Comparison of ENCODE assay signal across 7 cellular contexts in the genomic region with DNA sequence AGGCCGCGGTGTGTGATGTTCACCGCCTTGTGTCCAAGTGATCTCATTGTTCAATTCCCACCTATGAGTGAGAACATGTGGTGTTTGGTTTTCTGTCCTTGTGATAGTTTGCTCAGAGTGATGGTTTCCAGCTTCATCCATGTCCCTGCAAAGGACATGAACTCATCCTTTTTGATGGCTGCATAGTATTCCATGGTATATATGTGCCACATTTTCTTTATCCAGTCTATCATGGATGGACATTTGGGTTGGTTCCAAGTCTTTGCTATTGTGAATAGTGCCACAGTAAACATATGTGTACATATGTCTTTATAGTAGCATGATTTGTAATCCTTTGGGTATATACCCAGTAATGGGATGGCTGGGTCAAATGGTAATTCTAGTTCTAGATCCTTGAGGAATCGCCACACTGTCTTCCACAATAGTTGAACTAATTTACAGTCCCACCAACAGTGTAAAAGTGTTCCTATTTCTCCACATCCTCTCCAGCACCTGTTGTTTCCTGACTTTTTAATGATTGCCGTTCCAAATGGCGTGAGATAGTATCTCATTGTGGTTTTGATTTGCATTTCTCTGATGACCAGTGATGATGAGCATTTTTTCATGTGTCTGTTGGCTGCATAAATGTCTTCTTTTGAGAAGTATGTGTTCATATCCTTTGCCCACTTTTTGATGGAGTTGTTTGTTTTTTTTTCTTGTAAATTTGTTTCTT. TPM values are rescaled to one million over a fixed set of nuclear protein-coding genes. Genes with fewer than 3 reads are reported as not detected.
DNase-seq lines count a peak whose midpoint lies in the region; ATAC-seq, FAIRE-seq and TF ChIP-seq lines count a peak whose summit lies in the region.
"Not testable (repeated sequence)": the region's sequence is repeated elsewhere in the genome, so short reads cannot be mapped to it uniquely, and the experiment has no call there.

No MANE protein-coding gene starts in this region.

- POLR2A ChIA-PET in HEK293 (lab: Yijun Ruan, JAX); K562 (lab: Yijun Ruan, JAX): not testable (repeated sequence)

- H3K27ac ChIP-seq in HEK293 (ENCODE audit: extremely low read depth, low read depth, low read length); K562 (ENCODE audit: extremely low read depth, low read depth, low read length): not testable (repeated sequence)
- peak overlapping the region; percentile 70 for H3K27ac ChIP-seq in OCI-LY3 (ENCODE audit: low read length)

- not testable (repeated sequence) for ATAC-seq in K562

- H3K4me3 Mint-ChIP-seq in chondrocyte (ENCODE audit: unreplicated experiment); progenitor cell of endocrine pancreas (ENCODE audit: low read depth): not testable (repeated sequence)
- H3K4me3 Mint-ChIP-seq in endothelial cell (ENCODE audit: unreplicated experiment) (peak overlapping the region; percentile 10), type B pancreatic cell (peak overlapping the region; percentile 35)

- H3K79me2 ChIP-seq in OCI-LY3 (ENCODE audit: low read length), result peaks cover 16% of the 10 kb centered on the region
- not testable (repeated sequence) for H3K79me2 ChIP-seq in K562 (ENCODE audit: control insufficient read depth, insufficient read depth, low read length)

- CTCF ChIA-PET in HEK293 (lab: Yijun Ruan, JAX); K562 (lab: Yijun Ruan, JAX; ENCODE audit: low intra/inter-chr PET ratio): not testable (repeated sequence)

- H3K27me3 Mint-ChIP-seq in chondrocyte (ENCODE audit: low read depth); endothelial cell (ENCODE audit: unreplicated experiment); progenitor cell of endocrine pancreas; type B pancreatic cell: not testable (repeated sequence)

- TF ChIP-seq POLR2A in K562 (conservative IDR thresholded peaks at IDR 0.05), result not testable (repeated sequence)

- not testable (repeated sequence) for H3K27me3 ChIP-seq in OCI-LY3 (ENCODE audit: low read depth, low read length); K562 (ENCODE audit: control insufficient read depth in 2 of 2, insufficient read depth in 2 of 2, low read length in 2 of 2)

- H3K4me1 Mint-ChIP-seq in chondrocyte (ENCODE audit: low read depth) (peaks cover 52% of the 10 kb centered on the region), endothelial cell (ENCODE audit: unreplicated experiment) (peaks cover 16% of the 10 kb centered on the region), progenitor cell of endocrine pancreas (ENCODE audit: low read depth) (peaks cover 18% of the 10 kb centered on the region), type B pancreatic cell (ENCODE audit: unreplicated experiment) (peaks cover 17% of the 10 kb centered on the region)

- TF ChIP-seq EP300 in K562 (IDR thresholded peaks at IDR 0.05; ENCODE audit: low read length), result not testable (repeated sequence)

- not testable (repeated sequence) for H3K4me3 ChIP-seq in HEK293 (ENCODE audit: low read depth, low read length); OCI-LY3 (ENCODE audit: low read length); K562

- in situ Hi-C loops in K562 (cut with MboI), result not testable (repeated sequence)

- not testable (repeated sequence) for TF ChIP-seq CTCF in HEK293 (tag by site-specific recombination; IDR thresholded peaks at IDR 0.05); OCI-LY3 (IDR thresholded peaks at IDR 0.05; ENCODE audit: low read depth, low read length); K562 (IDR thresholded peaks at IDR 0.05 in 2 of 3, conservative IDR thresholded peaks at IDR 0.05 in 1 of 3; ENCODE audit: insufficient read depth in 2 of 3, low read depth in 1 of 3, low read length in 3 of 3); chondrocyte (IDR thresholded peaks at IDR 0.05); endothelial cell (IDR thresholded peaks at IDR 0.05; ENCODE audit: unreplicated experiment); progenitor cell of endocrine pancreas (IDR thresholded peaks at IDR 0.05; ENCODE audit: unreplicated experiment); type B pancreatic cell (conservative IDR thresholded peaks at IDR 0.05)

- H3K4me1 ChIP-seq in HEK293 (ENCODE audit: control insufficient read depth, insufficient read depth, low read length); K562 (replicated peaks in 1 of 2; ENCODE audit: control insufficient read depth in 2 of 2, insufficient read depth in 2 of 2, low read length in 2 of 2): not testable (repeated sequence)
- H3K4me1 ChIP-seq in OCI-LY3 (ENCODE audit: low read length), result peaks cover 23% of the 10 kb centered on the region

- not testable (repeated sequence) for H3K9me3 ChIP-seq in HEK293 (ENCODE audit: control insufficient read depth, insufficient read depth, low read depth, low read length); OCI-LY3 (ENCODE audit: insufficient read depth, low read length); K562 (replicated peaks; ENCODE audit: control insufficient read depth, insufficient read depth, low read depth, low read length)

- not testable (repeated sequence) for H3K4me2 ChIP-seq in OCI-LY3 (ENCODE audit: low read length); K562 (ENCODE audit: insufficient read depth, low read length)

- FAIRE-seq in K562 (lab: Jason Lieb, UNC), result not testable (repeated sequence)

- not testable (repeated sequence) for BruUV-seq in K562 (replicated peaks; lab: Mats Ljungman, UMichigan)

- H3K9me3 Mint-ChIP-seq in chondrocyte (ENCODE audit: low read depth) (peaks cover 12% of the 10 kb centered on the region), progenitor cell of endocrine pancreas (ENCODE audit: low read depth) (peaks cover 24% of the 10 kb centered on the region), type B pancreatic cell (peaks cover 25% of the 10 kb centered on the region)
- H3K9me3 Mint-ChIP-seq in endothelial cell (ENCODE audit: unreplicated experiment), result not testable (repeated sequence)

- H3K36me3 Mint-ChIP-seq in chondrocyte (ENCODE audit: low read depth), result not testable (repeated sequence)
- H3K36me3 Mint-ChIP-seq in endothelial cell (ENCODE audit: low read depth, unreplicated experiment) (peaks cover 11% of the 10 kb centered on the region), progenitor cell of endocrine pancreas (ENCODE audit: insufficient read depth) (peaks cover 41% of the 10 kb centered on the region), type B pancreatic cell (peaks cover 63% of the 10 kb centered on the region)

- intact Hi-C loops in K562 (cut with micrococcal nuclease), result not testable (repeated sequence)

- 100% methylated on average over 2 of the region's 6 CpGs for WGBS in K562 (ENCODE audit: insufficient coverage, low coverage, missing lambda C conversion rate)

- H3K27ac Mint-ChIP-seq in chondrocyte (ENCODE audit: unreplicated experiment) (peak overlapping the region; percentile 54), progenitor cell of endocrine pancreas (peak overlapping the region; percentile 15), type B pancreatic cell (peak overlapping the region; percentile 65)
- not testable (repeated sequence) for H3K27ac Mint-ChIP-seq in endothelial cell (ENCODE audit: unreplicated experiment)

- not testable (repeated sequence) for DNase-seq in K562 (ENCODE audit: extremely low read depth in 1 of 4, low spot score in 3 of 4); chondrocyte (ENCODE audit: low spot score); endothelial cell (ENCODE audit: low spot score); progenitor cell of endocrine pancreas (ENCODE audit: low spot score, unreplicated experiment); type B pancreatic cell (ENCODE audit: extremely low spot score, unreplicated experiment)

- H3K9ac ChIP-seq in OCI-LY3 (ENCODE audit: low read length); K562 (ENCODE audit: insufficient read depth in 1 of 2, low read depth in 2 of 2, low read length in 2 of 2): not testable (repeated sequence)

- H2AFZ ChIP-seq in OCI-LY3 (ENCODE audit: low read depth, low read length); K562 (ENCODE audit: low read depth, low read length): not testable (repeated sequence)

- not testable (repeated sequence) for H4K20me1 ChIP-seq in OCI-LY3 (ENCODE audit: insufficient read depth, low read length); K562 (replicated peaks; ENCODE audit: control insufficient read depth, insufficient read depth, low read length)

- H3K9me1 ChIP-seq in K562 (ENCODE audit: control insufficient read depth, insufficient read depth, low read length), result not testable (repeated sequence)

- not testable (repeated sequence) for H3K36me3 ChIP-seq in HEK293 (ENCODE audit: control insufficient read depth in 2 of 2, insufficient read depth in 1 of 2, low read length in 2 of 2); OCI-LY3 (replicated peaks; ENCODE audit: low read depth, low read length); K562 (ENCODE audit: control insufficient read depth, insufficient read depth, low read length)

- not testable (repeated sequence) for TF ChIP-seq RAD21 in K562 (CRISPR knock-in tag; conservative IDR thresholded peaks at IDR 0.05 in 1 of 2, IDR thresholded peaks at IDR 0.05 in 1 of 2)

RNA-seq across cellular contexts. Expression of gene FNBP1L, which starts 17.6 kb away (rescaled TPM):
- total RNA-seq in K562 (2011; cell fraction: chromatin; rRNA removed; ENCODE audit: low replicate concordance), result 2.6 and 11.8 TPM in 2 replicates
- total RNA-seq in K562 (2011; cell fraction: nucleolus; rRNA removed), result 1.0 and 2.1 TPM in 2 replicates
- 5.1 and 7.2 TPM in 2 replicates for total RNA-seq in K562 (2011; cell fraction: nucleoplasm; rRNA removed)
- 4.4 and 5.9 TPM in 2 replicates for total RNA-seq in K562 (2014; rRNA removed)
- total RNA-seq in K562 (2014; rRNA removed; fragmentation: Illumina TruSeq; extraction: Trizol), result 6.1 and 6.6 TPM in 2 replicates
- total RNA-seq in K562 (2015; rRNA removed; fragmentation: Illumina TruSeq; extraction: Trizol), result 5.3 and 6.1 TPM in 2 replicates
- 4.4 TPM in 2 replicates for total RNA-seq in K562 (2021)
- polyA plus RNA-seq in K562 (2011; rRNA removed), result 6.9 and 9.6 TPM in 2 replicates
- 1.4 and 4.7 TPM in 2 replicates for polyA plus RNA-seq in K562 (2011; cell fraction: cytosol; rRNA removed)
- 6.6 and 16.4 TPM in 2 replicates for polyA plus RNA-seq in K562 (2011; cell fraction: nucleus; rRNA removed)
- 3.7 and 4.0 TPM in 2 replicates for polyA plus RNA-seq in K562 (2012)
- polyA plus RNA-seq in K562 (2014; fragmentation: Illumina TruSeq; extraction: Trizol), result 5.9 and 6.7 TPM in 2 replicates
- 1 to 10 TPM; 1.4 to 2.3 TPM for polyA plus RNA-seq in K562 (2014; fragmentation: Nextera tagmentation; extraction: Ambion mirVana)
- polyA plus RNA-seq in K562 (2014; rRNA removed), result 4.1 and 4.7 TPM in 2 replicates
- 10.4 and 19.9 TPM in 2 replicates for polyA minus RNA-seq in K562 (2011; rRNA and poly(A)+ RNA removed)
- polyA minus RNA-seq in K562 (2011; cell fraction: cytosol; rRNA and poly(A)+ RNA removed), result 2.9 and 3.9 TPM in 2 replicates
- 6.1 and 20.2 TPM in 2 replicates for polyA minus RNA-seq in K562 (2011; cell fraction: nucleus; rRNA and poly(A)+ RNA removed)
- 46.8 to 48.3 TPM (median 47.3 TPM) in 3 replicates for total RNA-seq in chondrocyte
- 107 TPM for total RNA-seq in endothelial cell (ENCODE audit: unreplicated experiment)
- 132 and 136 TPM in 2 replicates for total RNA-seq in progenitor cell of endocrine pancreas
- total RNA-seq in type B pancreatic cell (ENCODE audit: low replicate concordance), result 74.7 and 119 TPM in 2 replicates
